Comparison of ENCODE assay signal across 8 cellular contexts in genomic region chr10:97426776-97427570, GRCh38. TPM values are rescaled to one million over a fixed set of nuclear protein-coding genes. Genes with fewer than 3 reads are reported as not detected.
A peak's percentile ranks its signal among the peaks of the same experiment; 100 is the strongest.
DNase-seq lines count a peak whose midpoint lies in the region; ATAC-seq and TF ChIP-seq lines count a peak whose summit lies in the region.

No MANE protein-coding gene starts in this region.

- H3K4me1 Mint-ChIP-seq in GM23338, result peaks cover 12% of the 10 kb centered on the region

- H3K4me3 ChIP-seq in GM23338 (peak overlapping the region; percentile 99), SU-DHL-6 (ENCODE audit: insufficient read depth, low read length, poor library complexity, severe bottlenecking) (peak overlapping the region; percentile 83), esophagus (ENCODE audit: low read depth in 1 of 2, low read length in 2 of 2) (peak overlapping the region; percentile 80 to 90), neutrophil (ENCODE audit: low read depth in 1 of 2, low read length in 1 of 2) (peak overlapping the region; percentile 74 to 96)

- 6 to 10% methylated on average over 34 of the region's 34 CpGs for WGBS in esophagus, 2 donors

- H3K27me3 ChIP-seq in GM23338 (ENCODE audit: insufficient read depth) (no peaks in the 10 kb centered on the region), SU-DHL-6 (ENCODE audit: low read length) (no peaks in the 10 kb centered on the region), esophagus (ENCODE audit: control insufficient read depth in 1 of 2, insufficient read depth in 2 of 2, low read length in 2 of 2) (no peaks in the 10 kb centered on the region), neutrophil (no peaks in the 10 kb centered on the region)

- peaks cover 51% of the 10 kb centered on the region for H3K36me3 Mint-ChIP-seq in GM23338 (ENCODE audit: low read depth)

- peak overlapping the region; percentile 97 for H3K27ac Mint-ChIP-seq in GM23338

- DNase-seq in GM23338 (ENCODE audit: low spot score) (peak; percentile 37), islet precursor cell (no peak), D341Med (ENCODE audit: low spot score) (no peak), sciatic nerve (ENCODE audit: low spot score) (no peak)

- peak overlapping the region; percentile 95 for H3K9ac ChIP-seq in SU-DHL-6 (ENCODE audit: low read length)

- H3K9me2 ChIP-seq in GM23338 (ENCODE audit: insufficient read depth) (no peaks in the 10 kb centered on the region), SU-DHL-6 (replicated peaks; ENCODE audit: insufficient read depth, low read length) (no peaks in the 10 kb centered on the region)

- H2AFZ ChIP-seq in GM23338 (no peak overlapping the region), SU-DHL-6 (ENCODE audit: low read depth, low read length, severe bottlenecking) (no peak overlapping the region)

- TF ChIP-seq CTCF in GM23338 (conservative IDR thresholded peaks at IDR 0.05; ENCODE audit: low read depth in 2 of 2) (no peak), SU-DHL-6 (IDR thresholded peaks at IDR 0.05; ENCODE audit: insufficient read depth, low read length, poor library complexity, severe bottlenecking) (no peak), neutrophil (IDR thresholded peaks at IDR 0.05) (no peak)

- H3K36me3 ChIP-seq in GM23338 (ENCODE audit: insufficient read depth), result peaks cover 34% of the 10 kb centered on the region
- peaks cover 21% of the 10 kb centered on the region for H3K36me3 ChIP-seq in SU-DHL-6 (ENCODE audit: low read length)
- peaks cover 2 to 5% of the 10 kb centered on the region in 2 donors for H3K36me3 ChIP-seq in esophagus (ENCODE audit: control insufficient read depth in 2 of 2, insufficient read depth in 2 of 2, low read length in 1 of 2)
- H3K36me3 ChIP-seq in neutrophil, result peaks cover 27% of the 10 kb centered on the region

- H3F3A ChIP-seq in GM23338 (replicated peaks; ENCODE audit: low read depth), result peaks cover 45% of the 10 kb centered on the region
- peaks cover 23% of the 10 kb centered on the region for H3F3A ChIP-seq in SU-DHL-6 (ENCODE audit: insufficient read depth)

- peak; percentile 28 for ATAC-seq in GM23338
- no peak for ATAC-seq in GM19395 (IDR thresholded peaks at IDR 0.05; ENCODE audit: unreplicated experiment)
- no peak for ATAC-seq in sciatic nerve

- H3K9me3 ChIP-seq in SU-DHL-6 (ENCODE audit: insufficient read depth, low read length) (no peaks in the 10 kb centered on the region), esophagus (ENCODE audit: control insufficient read depth in 2 of 2, insufficient read depth in 1 of 2, low read depth in 1 of 2, low read length in 1 of 2) (no peaks in the 10 kb centered on the region), neutrophil (no peaks in the 10 kb centered on the region)

- H3K27ac ChIP-seq in GM23338 (ENCODE audit: low read depth) (peak overlapping the region; percentile 97), SU-DHL-6 (ENCODE audit: low read depth, low read length) (peak overlapping the region; percentile 62), esophagus (ENCODE audit: low read depth in 2 of 2, low read length in 1 of 2) (peak overlapping the region; percentile 91 to 95), neutrophil (peak overlapping the region; percentile 93)

- H3K9me3 Mint-ChIP-seq in GM23338, result no peaks in the 10 kb centered on the region; the same call in 2 of the 3 replicates

- H3K4me2 ChIP-seq in GM23338, result peak overlapping the region; percentile 94
- peak overlapping the region; percentile 92 for H3K4me2 ChIP-seq in SU-DHL-6 (ENCODE audit: low read depth, low read length, poor library complexity, severe bottlenecking)

- intact Hi-C loops in sciatic nerve (cut with DNase I), result no loop called here

- H3K4me1 ChIP-seq in GM23338 (ENCODE audit: insufficient read depth), result peaks cover 10% of the 10 kb centered on the region
- H3K4me1 ChIP-seq in esophagus (ENCODE audit: control insufficient read depth in 2 of 2, insufficient read depth in 2 of 2, low read length in 1 of 2), result peaks cover 2 to 6% of the 10 kb centered on the region in 2 donors
- H3K4me1 ChIP-seq in neutrophil (ENCODE audit: control insufficient read depth in 1 of 2, insufficient read depth in 1 of 2, low read depth in 1 of 2, low read length in 1 of 2), result peaks cover 70 to 72% of the 10 kb centered on the region in 2 experiments

- H3K79me2 ChIP-seq in GM23338 (replicated peaks; ENCODE audit: insufficient read depth) (peaks cover 52% of the 10 kb centered on the region), SU-DHL-6 (ENCODE audit: insufficient read depth, low read length) (peaks cover 42% of the 10 kb centered on the region)

- peaks cover 32% of the 10 kb centered on the region for H4K20me1 ChIP-seq in GM23338 (replicated peaks; ENCODE audit: insufficient read depth)
- peaks cover 9% of the 10 kb centered on the region for H4K20me1 ChIP-seq in SU-DHL-6 (ENCODE audit: low read depth, low read length)

- H3K4me3 Mint-ChIP-seq in GM23338, result peak overlapping the region; percentile 93

- H3K27me3 Mint-ChIP-seq in GM23338 (ENCODE audit: insufficient read depth, low read depth, poor library complexity), result peaks cover 25% of the 10 kb centered on the region

TF ChIP-seq in GM23338, 12 proteins besides CTCF, POLR2A, EP300 and RAD21 (continues in another document):
- TF ChIP-seq ETS1 (IDR thresholded peaks at IDR 0.05), result no peak
- no peak for TF ChIP-seq STAT1 (IDR thresholded peaks at IDR 0.05; ENCODE audit: unreplicated experiment)
- TF ChIP-seq POLR2AphosphoS5 (IDR thresholded peaks at IDR 0.05; ENCODE audit: low read depth), result no peak
- TF ChIP-seq NANOG (IDR thresholded peaks at IDR 0.05; ENCODE audit: borderline replicate concordance), result no peak
- no peak for TF ChIP-seq ZNF331 (CRISPR knock-in tag; IDR thresholded peaks at IDR 0.05; ENCODE audit: low read depth)
- no peak for TF ChIP-seq CREB1 (CRISPR knock-in tag; IDR thresholded peaks at IDR 0.05; ENCODE audit: low read depth)
- TF ChIP-seq EZH2phosphoT487 (IDR thresholded peaks at IDR 0.05; ENCODE audit: unreplicated experiment), result no peak
- no peak for TF ChIP-seq ZNF114 (CRISPR knock-in tag; IDR thresholded peaks at IDR 0.05)
- TF ChIP-seq EZH2 (IDR thresholded peaks at IDR 0.05; ENCODE audit: low read depth, unreplicated experiment), result no peak
- no peak for TF ChIP-seq JUNB (IDR thresholded peaks at IDR 0.05; ENCODE audit: unreplicated experiment)

RNA-seq across cellular contexts. Expression of gene PGAM1, which starts 1.0 kb away (rescaled TPM):
- total RNA-seq in GM23338 (2014; rRNA removed; shearing (Covaris generic)), result 870 and 930 TPM in 2 replicates
- polyA plus RNA-seq in GM23338 (2016; fragmentation: Nextera tagmentation; extraction: Ambion mirVana) (492 and 497 TPM in 2 replicates), esophagus (100 to 1,000 TPM in 1 of 2 donors, 10 to 100 TPM in 1; 72.5 to 354 TPM)
- 117 TPM for total RNA-seq in sciatic nerve

RNA-seq across cellular contexts. Expression of gene EXOSC1, which starts 18.8 kb away (rescaled TPM):
- 63.6 and 66.3 TPM in 2 replicates for total RNA-seq in GM23338 (2014; rRNA removed; shearing (Covaris generic))
- polyA plus RNA-seq in GM23338 (2016; fragmentation: Nextera tagmentation; extraction: Ambion mirVana) (127 and 131 TPM in 2 replicates), esophagus (10 to 100 TPM; 28.8 to 32.4 TPM)
- 37.0 TPM for total RNA-seq in sciatic nerve

RNA-seq across cellular contexts. Expression of gene ZDHHC16, which starts 19.0 kb away (rescaled TPM):
- total RNA-seq in GM23338 (2014; rRNA removed; shearing (Covaris generic)), result 58.1 and 58.2 TPM in 2 replicates
- polyA plus RNA-seq in GM23338 (2016; fragmentation: Nextera tagmentation; extraction: Ambion mirVana) (33.3 and 35.1 TPM in 2 replicates), esophagus (10 to 100 TPM; 18.1 to 20.5 TPM)
- total RNA-seq in sciatic nerve, result 32.1 TPM

RNA-seq across cellular contexts. Expression of gene RRP12, which starts 25.8 kb away (rescaled TPM):
- total RNA-seq in GM23338 (2014; rRNA removed; shearing (Covaris generic)), result 62.6 and 66.4 TPM in 2 replicates
- polyA plus RNA-seq in GM23338 (2016; fragmentation: Nextera tagmentation; extraction: Ambion mirVana) (49.5 and 53.4 TPM in 2 replicates), esophagus (10 to 100 TPM; 11.8 to 13.7 TPM)
- 19.6 TPM for total RNA-seq in sciatic nerve
